8 cellular contexts compared by ENCODE assay signal in genomic region chr4:121072080-121072835, GRCh38. TPM values are rescaled to one million over a fixed set of nuclear protein-coding genes. Genes with fewer than 3 reads are reported as not detected.
A peak's percentile ranks its signal among the peaks of the same experiment; 100 is the strongest.
DNase-seq lines count a peak whose midpoint lies in the region; ATAC-seq and TF ChIP-seq lines count a peak whose summit lies in the region.

Gene NDNF (minus strand): TSS chr4:121072535. CDS start chr4:121045837, 26,698 bp downstream.

- H3K9me3 Mint-ChIP-seq in natural killer cell treated with Interleukin-12 subunit alpha and Interleukin-12 subunit beta and Interleukin-15 and Interleukin-18, amount 100 ng/mL, for 72 hours: no peaks in the 10 kb centered on the region

- peaks cover 21 to 22% of the 10 kb centered on the region in 2 donors for H3K4me1 Mint-ChIP-seq in natural killer cell treated with Interleukin-12 subunit alpha and Interleukin-12 subunit beta and Interleukin-15 and Interleukin-18, amount 100 ng/mL, for 72 hours (ENCODE audit: low read depth in 2 of 2)

- no peaks in the 10 kb centered on the region for H3K36me3 ChIP-seq in tibial nerve

- H3K27ac ChIP-seq in tibial nerve: peak within 1 kb of the TSS in 1 of 4 donors; percentile 51

- ATAC-seq in natural killer cell treated with Interleukin-12 subunit alpha and Interleukin-12 subunit beta and Interleukin-15 and Interleukin-18, amount 100 ng/mL, for 72 hours: peak; percentile 78
- ATAC-seq in HG02642 (IDR thresholded peaks at IDR 0.05; ENCODE audit: poor library complexity, unreplicated experiment) (no peak), GM21381 (IDR thresholded peaks at IDR 0.05; ENCODE audit: unreplicated experiment) (no peak)

- no peaks in the 10 kb centered on the region for H3K9me3 ChIP-seq in tibial nerve

- H3K27ac Mint-ChIP-seq in natural killer cell treated with Interleukin-12 subunit alpha and Interleukin-12 subunit beta and Interleukin-15 and Interleukin-18, amount 100 ng/mL, for 72 hours: no peak within 1 kb of the TSS

- TF ChIP-seq CTCF in GM13977 (IDR thresholded peaks at IDR 0.05; ENCODE audit: extremely low read depth, insufficient read depth, missing control alignments) (no peak), fibroblast of pulmonary artery (IDR thresholded peaks at IDR 0.05; ENCODE audit: low read length, missing control alignments) (no peak), tibial nerve (IDR thresholded peaks at IDR 0.05) (no peak)

- H3K27me3 ChIP-seq in tibial nerve: peaks cover 0 to 9% of the 10 kb centered on the region in 2 donors

- peak within 1 kb of the TSS; percentile 83 for H3K4me3 Mint-ChIP-seq in natural killer cell treated with Interleukin-12 subunit alpha and Interleukin-12 subunit beta and Interleukin-15 and Interleukin-18, amount 100 ng/mL, for 72 hours

- TF ChIP-seq EP300 in tibial nerve (IDR thresholded peaks at IDR 0.05): no peak

- peaks cover 0 to 24% (median 3%) of the 10 kb centered on the region in 4 donors for H3K4me1 ChIP-seq in tibial nerve

- in situ Hi-C loops in GM13977 (cut with MboI; ENCODE audit: low pct_unique_long_range_greater_than_20kb, low sequenced_read_pairs, unreplicated experiment): no loop called here

- DNase-seq in GM13977 (ENCODE audit: low spot score) (peak; percentile 34), LoVo (ENCODE audit: low spot score) (peak; percentile 13), fibroblast of pulmonary artery (ENCODE audit: low read depth) (peak; percentile 36), tibial nerve (ENCODE audit: low spot score in 2 of 2) (peak; percentile 14 to 33)
- peak; percentile 47 for DNase-seq in activated T-cell treated with anti-CD3 and anti-CD28 coated beads, Interleukin-2, amount 50 U/mL, for 1 hour
- DNase-seq in natural killer cell treated with Interleukin-12 subunit alpha and Interleukin-12 subunit beta and Interleukin-15 and Interleukin-18, amount 100 ng/mL, for 72 hours (ENCODE audit: low spot score): no peak

- TF ChIP-seq POLR2A in tibial nerve (IDR thresholded peaks at IDR 0.05): no peak

- H3K36me3 Mint-ChIP-seq in natural killer cell treated with Interleukin-12 subunit alpha and Interleukin-12 subunit beta and Interleukin-15 and Interleukin-18, amount 100 ng/mL, for 72 hours: no peaks in the 10 kb centered on the region

- peaks cover 45 to 74% of the 10 kb centered on the region in 2 donors for H3K27me3 Mint-ChIP-seq in natural killer cell treated with Interleukin-12 subunit alpha and Interleukin-12 subunit beta and Interleukin-15 and Interleukin-18, amount 100 ng/mL, for 72 hours

- peak within 1 kb of the TSS; percentile 51 for H3K4me3 ChIP-seq in fibroblast of pulmonary artery (replicated peaks; ENCODE audit: low read depth, low read length)
- H3K4me3 ChIP-seq in tibial nerve: peak within 1 kb of the TSS; percentile 32 to 61 (median 49)

- WGBS in tibial nerve, 2 donors: 0 to 1% methylated on average over 38 to 46 of the region's 70 CpGs

RNA-seq across cellular contexts. Expression of gene NDNF, which starts in this region (rescaled TPM):
- not detected for total RNA-seq in natural killer cell treated with Interleukin-12 subunit alpha and Interleukin-12 subunit beta and Interleukin-15 and Interleukin-18, amount 100 ng/mL, for 72 hours
- 10 to 100 TPM in 1 of 4 donors, 1 to 10 TPM in 3; 2.4 to 10.6 (median 7.8) TPM for total RNA-seq in tibial nerve

Comparison
In these comparisons a context has a peak if more than half of its experiments do, and no peak if none do; other contexts are left out.
1. Peak in ATAC-seq in natural killer cell treated with Interleukin-12 subunit alpha and Interleukin-12 subunit beta and Interleukin-15 and Interleukin-18, amount 100 ng/mL, for 72 hours; RNA of the gene not detected or under 1 TPM.